ENCODE assay signal across 2 cellular contexts in the genomic region with DNA sequence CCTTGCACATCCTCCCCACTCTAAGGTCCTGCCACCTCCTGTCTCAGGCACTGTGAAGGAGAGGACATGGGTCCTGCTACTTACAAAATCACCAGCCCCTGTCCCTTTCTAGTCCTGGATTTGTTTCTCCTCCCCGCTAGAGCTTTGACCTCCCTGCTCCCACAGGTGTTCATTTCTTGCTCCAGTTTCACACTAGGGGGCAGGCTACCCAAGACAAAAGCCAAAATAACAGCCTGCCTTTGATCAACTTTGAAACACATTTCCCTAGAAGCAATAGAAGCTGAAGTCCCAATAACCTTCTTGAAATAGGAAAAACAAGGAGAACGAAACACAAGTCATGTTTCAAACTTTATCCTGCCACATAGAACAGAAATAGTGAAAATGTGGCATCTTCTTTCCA.
TF ChIP-seq lines count a peak whose summit lies in the region.

No MANE protein-coding gene starts in this region.

TF ChIP-seq in HEK293T, 16 proteins besides CTCF, POLR2A, EP300 and RAD21 (continued from another document):
- TF ChIP-seq ELF4 (IDR thresholded peaks at IDR 0.05): no peak
- TF ChIP-seq HDGF (IDR thresholded peaks at IDR 0.05; ENCODE audit: borderline replicate concordance): no peak
- TF ChIP-seq CTBP1 (IDR thresholded peaks at IDR 0.05; ENCODE audit: borderline replicate concordance): no peak
- no peak for TF ChIP-seq LEF1 (IDR thresholded peaks at IDR 0.05; ENCODE audit: borderline replicate concordance)
- no peak for TF ChIP-seq L3MBTL2 (conservative IDR thresholded peaks at IDR 0.05)
- TF ChIP-seq FOXK2 (IDR thresholded peaks at IDR 0.05): no peak
- no peak for TF ChIP-seq SUZ12 (IDR thresholded peaks at IDR 0.05)
- TF ChIP-seq FOXA1 (IDR thresholded peaks at IDR 0.05): no peak
- TF ChIP-seq TARDBP (IDR thresholded peaks at IDR 0.05): no peak
- TF ChIP-seq FOXM1 (IDR thresholded peaks at IDR 0.05; ENCODE audit: borderline replicate concordance): no peak

TF ChIP-seq in SK-N-SH treated with all-trans-retinoic acid at 6 μM for 48 hours, 23 proteins besides CTCF, POLR2A, EP300 and RAD21 (continued from another document):
- TF ChIP-seq, protein P1, sequence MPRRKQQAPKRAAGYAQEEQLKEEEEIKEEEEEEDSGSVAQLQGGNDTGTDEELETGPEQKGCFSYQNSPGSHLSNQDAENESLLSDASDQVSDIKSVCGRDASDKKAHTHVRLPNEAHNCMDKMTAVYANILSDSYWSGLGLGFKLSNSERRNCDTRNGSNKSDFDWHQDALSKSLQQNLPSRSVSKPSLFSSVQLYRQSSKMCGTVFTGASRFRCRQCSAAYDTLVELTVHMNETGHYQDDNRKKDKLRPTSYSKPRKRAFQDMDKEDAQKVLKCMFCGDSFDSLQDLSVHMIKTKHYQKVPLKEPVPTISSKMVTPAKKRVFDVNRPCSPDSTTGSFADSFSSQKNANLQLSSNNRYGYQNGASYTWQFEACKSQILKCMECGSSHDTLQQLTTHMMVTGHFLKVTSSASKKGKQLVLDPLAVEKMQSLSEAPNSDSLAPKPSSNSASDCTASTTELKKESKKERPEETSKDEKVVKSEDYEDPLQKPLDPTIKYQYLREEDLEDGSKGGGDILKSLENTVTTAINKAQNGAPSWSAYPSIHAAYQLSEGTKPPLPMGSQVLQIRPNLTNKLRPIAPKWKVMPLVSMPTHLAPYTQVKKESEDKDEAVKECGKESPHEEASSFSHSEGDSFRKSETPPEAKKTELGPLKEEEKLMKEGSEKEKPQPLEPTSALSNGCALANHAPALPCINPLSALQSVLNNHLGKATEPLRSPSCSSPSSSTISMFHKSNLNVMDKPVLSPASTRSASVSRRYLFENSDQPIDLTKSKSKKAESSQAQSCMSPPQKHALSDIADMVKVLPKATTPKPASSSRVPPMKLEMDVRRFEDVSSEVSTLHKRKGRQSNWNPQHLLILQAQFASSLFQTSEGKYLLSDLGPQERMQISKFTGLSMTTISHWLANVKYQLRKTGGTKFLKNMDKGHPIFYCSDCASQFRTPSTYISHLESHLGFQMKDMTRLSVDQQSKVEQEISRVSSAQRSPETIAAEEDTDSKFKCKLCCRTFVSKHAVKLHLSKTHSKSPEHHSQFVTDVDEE (CRISPR knock-in tag; IDR thresholded peaks at IDR 0.05): no peak
- TF ChIP-seq, protein P2, sequence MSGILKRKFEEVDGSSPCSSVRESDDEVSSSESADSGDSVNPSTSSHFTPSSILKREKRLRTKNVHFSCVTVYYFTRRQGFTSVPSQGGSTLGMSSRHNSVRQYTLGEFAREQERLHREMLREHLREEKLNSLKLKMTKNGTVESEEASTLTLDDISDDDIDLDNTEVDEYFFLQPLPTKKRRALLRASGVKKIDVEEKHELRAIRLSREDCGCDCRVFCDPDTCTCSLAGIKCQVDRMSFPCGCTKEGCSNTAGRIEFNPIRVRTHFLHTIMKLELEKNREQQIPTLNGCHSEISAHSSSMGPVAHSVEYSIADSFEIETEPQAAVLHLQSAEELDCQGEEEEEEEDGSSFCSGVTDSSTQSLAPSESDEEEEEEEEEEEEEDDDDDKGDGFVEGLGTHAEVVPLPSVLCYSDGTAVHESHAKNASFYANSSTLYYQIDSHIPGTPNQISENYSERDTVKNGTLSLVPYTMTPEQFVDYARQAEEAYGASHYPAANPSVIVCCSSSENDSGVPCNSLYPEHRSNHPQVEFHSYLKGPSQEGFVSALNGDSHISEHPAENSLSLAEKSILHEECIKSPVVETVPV (CRISPR knock-in tag; IDR thresholded peaks at IDR 0.05): no peak
- no peak for TF ChIP-seq ISL1 (CRISPR knock-in tag; IDR thresholded peaks at IDR 0.05)
- TF ChIP-seq TOX (CRISPR knock-in tag; IDR thresholded peaks at IDR 0.05; ENCODE audit: borderline replicate concordance): no peak
- no peak for TF ChIP-seq PPARA (CRISPR knock-in tag; IDR thresholded peaks at IDR 0.05; ENCODE audit: borderline replicate concordance)
- TF ChIP-seq TCF4 (CRISPR knock-in tag; IDR thresholded peaks at IDR 0.05; ENCODE audit: borderline replicate concordance): no peak
